In genomic region chr2:237569896-237570295, GRCh38 we compare ENCODE assay signal across 9 cellular contexts. TPM values are rescaled to one million over a fixed set of nuclear protein-coding genes. Genes with fewer than 3 reads are reported as not detected.
"Had no signal": no experiment of that assay in that cellular context is flagged by ENCODE, and none has a peak within 500 bp of the region (broad histone marks: within the 10 kb centered on the region; RNA-seq: fewer than 3 reads in every experiment).

No MANE protein-coding gene starts in this region.

- H3K9me3 ChIP-seq: HAP-1 had no signal

- H3K36me3 ChIP-seq: HAP-1 had no signal

- H3K4me1 ChIP-seq: HAP-1 had no signal

- ATAC-seq: GM23338, HCT116, K562 had no signal

- DNase-seq: HFFc6, IMR-90, KG1 had no signal

- H3K4me2 ChIP-seq: GM23338 had no signal

- H3K4me3 ChIP-seq: GM23338, HAP-1, K562 had no signal

- H2AFZ ChIP-seq: GM23338 had no signal

RNA-seq across cellular contexts. Expression of gene PRLH, which starts 3.5 kb away (rescaled TPM):
- total RNA-seq: GM23338, H1, HFFc6, HT-29, IMR-90, K562 had no signal
- polyA plus RNA-seq: GM23338, H1, IMR-90, K562 had no signal

RNA-seq across cellular contexts. Expression of gene RAB17, which starts 20.6 kb away (rescaled TPM):
- total RNA-seq: IMR-90 had no signal
- polyA plus RNA-seq: K562 had no signal
